8 cellular contexts compared by ENCODE assay signal in genomic region chr2:237675326-237675725, GRCh38. TPM values are rescaled to one million over a fixed set of nuclear protein-coding genes. Genes with fewer than 3 reads are reported as not detected.
A peak's percentile ranks its signal among the peaks of the same experiment; 100 is the strongest.
DNase-seq lines count a peak whose midpoint lies in the region; ATAC-seq and TF ChIP-seq lines count a peak whose summit lies in the region.

No MANE protein-coding gene starts in this region.

- BruUV-seq in HCT116 (replicated peaks; lab: Mats Ljungman, UMichigan) (no TSS peak), PC-9 (replicated peaks; lab: Mats Ljungman, UMichigan) (no TSS peak)

- TF ChIP-seq POLR2A in HCT116 (IDR thresholded peaks at IDR 0.05; ENCODE audit: borderline replicate concordance, extremely low read depth, insufficient read depth, insufficient read length) (no peak), gastroesophageal sphincter (IDR thresholded peaks at IDR 0.05) (no peak)

- no peaks in the 10 kb centered on the region for H4K20me1 ChIP-seq in HCT116 (ENCODE audit: insufficient read depth)
- H4K20me1 ChIP-seq in PC-9 (ENCODE audit: insufficient read depth) = no peaks in the 10 kb centered on the region

- no peak for TF ChIP-seq EP300 in gastroesophageal sphincter (IDR thresholded peaks at IDR 0.05)

- no peaks in the 10 kb centered on the region for H3K79me2 ChIP-seq in HCT116 (ENCODE audit: insufficient read depth, low read length)
- H3K79me2 ChIP-seq in PC-9 (ENCODE audit: low read depth) = no peaks in the 10 kb centered on the region

- RAD21 ChIA-PET in HCT116 (lab: Charles Lee; ENCODE audit: low non-redundant PET in 1 of 2, low total read pairs in 2 of 2, uncharacterized antibody in 2 of 2, unreplicated experiment in 2 of 2) = no interaction called here

- POLR2A ChIA-PET in HCT116 (lab: Charles Lee) (no interaction called here), PC-9 (lab: Charles Lee; ENCODE audit: unreplicated experiment) (interaction anchor here (0.5 to 1.0 kb wide), 2 partner anchors 12 to 15 kb away, joined by 3 read pairs; no protein-coding TSS in a partner anchor)

- peak overlapping the region; percentile 16 for H2AFZ ChIP-seq in HCT116 (ENCODE audit: low read depth, low read length, poor library complexity, severe bottlenecking)
- no peak overlapping the region for H2AFZ ChIP-seq in PC-9

- no peaks in the 10 kb centered on the region for H3K36me3 ChIP-seq in HCT116 (ENCODE audit: control insufficient read depth in 1 of 2, insufficient read depth in 2 of 2, low read length in 2 of 2)
- no peaks in the 10 kb centered on the region for H3K36me3 ChIP-seq in gastroesophageal sphincter
- H3K36me3 ChIP-seq in skeletal muscle satellite cell (ENCODE audit: insufficient read depth, low read length) = peaks cover 14% of the 10 kb centered on the region
- H3K36me3 ChIP-seq in PC-9 (ENCODE audit: low read depth) = no peaks in the 10 kb centered on the region

- intact Hi-C loops in HCT116 (cut with micrococcal nuclease) (no loop called here), PC-9 (cut with micrococcal nuclease; ENCODE audit: unreplicated experiment) (loop anchor here (2.0 kb wide), 1 partner anchor 25 kb away; no protein-coding TSS in a partner anchor)

- TF ChIP-seq RAD21 in HCT116 (IDR thresholded peaks at IDR 0.05; ENCODE audit: low read depth) = 0 out of 2 replicates have a peak, but pooled peaks have one; percentile 5

- H3K4me2 ChIP-seq in HCT116 (ENCODE audit: low read length) (peak overlapping the region; percentile 26; the same call in 1 of the 2 replicates), skeletal muscle satellite cell (ENCODE audit: low read length) (peak overlapping the region; percentile 90), PC-9 (no peak overlapping the region)

- H3K4me1 ChIP-seq in HCT116 (ENCODE audit: control insufficient read depth in 1 of 2, insufficient read depth in 2 of 2, low read length in 2 of 2) (peaks cover 5 to 21% of the 10 kb centered on the region in 2 experiments), gastroesophageal sphincter (peaks cover 4 to 75% (median 39%) of the 10 kb centered on the region in 3 donors), skeletal muscle satellite cell (ENCODE audit: control insufficient read depth, insufficient read depth, low read length) (peaks cover 50% of the 10 kb centered on the region), PC-9 (replicated peaks; ENCODE audit: insufficient read depth) (peaks cover 27% of the 10 kb centered on the region)

- CTCF ChIA-PET in HCT116 (lab: Charles Lee) (interaction anchor here (1.1 to 4.9 kb wide), 5 partner anchors 10 to 70 kb away, joined by 4 to 70 read pairs (median 10); no protein-coding TSS in a partner anchor), PC-9 (lab: Charles Lee) (interaction anchor here (0.6 to 1.1 kb wide), 2 partner anchors 17 to 62 kb away, joined by 4 read pairs; no protein-coding TSS in a partner anchor)

- H3K27ac ChIP-seq in HCT116 (ENCODE audit: low read depth, low read length) (no peak overlapping the region), VCaP (peak overlapping the region; percentile 94), gastroesophageal sphincter (peak overlapping the region; percentile 45 to 87 (median 84)), PC-9 (no peak overlapping the region)

- H3K9me3 ChIP-seq in HCT116 (ENCODE audit: control insufficient read depth in 1 of 2, insufficient read depth in 1 of 2, low read depth in 1 of 2, low read length in 2 of 2) = no peaks in the 10 kb centered on the region
- no peaks in the 10 kb centered on the region for H3K9me3 ChIP-seq in gastroesophageal sphincter
- H3K9me3 ChIP-seq in skeletal muscle satellite cell (replicated peaks; ENCODE audit: low read length) = no peaks in the 10 kb centered on the region
- H3K9me3 ChIP-seq in PC-9 (ENCODE audit: insufficient read depth, low read depth) = no peaks in the 10 kb centered on the region

- peaks cover 23% of the 10 kb centered on the region for H3F3A ChIP-seq in PC-9 (ENCODE audit: insufficient read depth, low read depth)

- peaks cover 5% of the 10 kb centered on the region; the same call in 1 of the 2 replicates for H3K27me3 ChIP-seq in HCT116 (ENCODE audit: insufficient read depth, low read length)
- H3K27me3 ChIP-seq in gastroesophageal sphincter = no peaks in the 10 kb centered on the region
- H3K27me3 ChIP-seq in skeletal muscle satellite cell (ENCODE audit: control insufficient read depth, insufficient read depth, low read length) = no peaks in the 10 kb centered on the region
- H3K27me3 ChIP-seq in PC-9 (ENCODE audit: insufficient read depth, low read depth) = no peaks in the 10 kb centered on the region

- TF ChIP-seq CTCF in HCT116 (IDR thresholded peaks at IDR 0.05 in 2 of 3, conservative IDR thresholded peaks at IDR 0.05 in 1 of 3; ENCODE audit: borderline replicate concordance in 1 of 3, insufficient read depth in 1 of 3, low read depth in 2 of 3, low read length in 2 of 3) (no peak), VCaP (conservative IDR thresholded peaks at IDR 0.05) (no peak), gastroesophageal sphincter (IDR thresholded peaks at IDR 0.05) (no peak), PC-9 (conservative IDR thresholded peaks at IDR 0.05) (no peak)

- DNase-seq in HCT116 (ENCODE audit: low read depth, low spot score) (no peak), PC-9 (no peak), HuH-7 (ENCODE audit: low spot score) (no peak), retina (no peak)

- H3K4me3 ChIP-seq in HCT116 (replicated peaks in 1 of 2; ENCODE audit: low read depth in 1 of 2, low read length in 2 of 2) (no peak overlapping the region), gastroesophageal sphincter (peak overlapping the region in 1 of 2 donors; percentile 39), skeletal muscle satellite cell (ENCODE audit: low read length) (peak overlapping the region; percentile 41), PC-9 (no peak overlapping the region)

- H3K9me2 ChIP-seq in HCT116 (ENCODE audit: insufficient read depth) (no peaks in the 10 kb centered on the region), PC-9 (ENCODE audit: insufficient read depth) (no peaks in the 10 kb centered on the region)

- WGBS in gastroesophageal sphincter (ENCODE audit: low coverage in 1 of 2), 2 donors = 23 to 49% methylated on average over 5 of the region's 5 CpGs

- H3K9ac ChIP-seq in HCT116 (ENCODE audit: low read length) = no peak overlapping the region
- peak overlapping the region; percentile 88 for H3K9ac ChIP-seq in skeletal muscle satellite cell (ENCODE audit: low read depth, low read length)

- ATAC-seq in HCT116 (no peak), gastroesophageal sphincter (no peak), HG02870 (IDR thresholded peaks at IDR 0.05; ENCODE audit: unreplicated experiment) (no peak)

TF ChIP-seq in HCT116, 20 proteins besides CTCF, POLR2A, EP300 and RAD21:
- TF ChIP-seq EZH2phosphoT487 (IDR thresholded peaks at IDR 0.05; ENCODE audit: borderline replicate concordance) = no peak
- no peak for TF ChIP-seq SIN3A (IDR thresholded peaks at IDR 0.05; ENCODE audit: low read depth)
- no peak for TF ChIP-seq POLR2AphosphoS5 (IDR thresholded peaks at IDR 0.05; ENCODE audit: low read depth, low read length)
- TF ChIP-seq TCF7L2 (IDR thresholded peaks at IDR 0.05; ENCODE audit: borderline replicate concordance, extremely low read depth, insufficient read depth, insufficient read length) = no peak
- TF ChIP-seq YY1 (IDR thresholded peaks at IDR 0.05; ENCODE audit: extremely low read depth, insufficient replicate concordance, low read depth, low read length) = no peak
- no peak for TF ChIP-seq EZH2 (IDR thresholded peaks at IDR 0.05)
- no peak for TF ChIP-seq ZFX (IDR thresholded peaks at IDR 0.05)
- TF ChIP-seq CEBPB (IDR thresholded peaks at IDR 0.05; ENCODE audit: low read depth) = no peak
- no peak for TF ChIP-seq REST (IDR thresholded peaks at IDR 0.05; ENCODE audit: low read depth)

RNA-seq across cellular contexts. Expression of gene LRRFIP1, which starts 47.9 kb away (rescaled TPM):
- total RNA-seq in HCT116 (2021; ENCODE audit: unreplicated experiment) = 76.9 TPM
- polyA plus RNA-seq in HCT116 (2012) = 55.4 and 60.6 TPM in 2 replicates
- total RNA-seq in gastroesophageal sphincter = 100 to 1,000 TPM; 164 to 225 (median 179) TPM
- total RNA-seq in skeletal muscle satellite cell (2012; rRNA removed) = 41.6 and 46.3 TPM in 2 replicates
- total RNA-seq in PC-9 (2021) = 221 and 238 TPM in 2 replicates

Comparison
In these comparisons a context has a peak if more than half of its experiments do, and no peak if none do; other contexts are left out.
1. H3K27ac ChIP-seq: peak in VCaP (single experiment) and gastroesophageal sphincter (4 of 4); none in HCT116 (single experiment) and PC-9 (single experiment).